8 cellular contexts compared by ENCODE assay signal in the genomic region with DNA sequence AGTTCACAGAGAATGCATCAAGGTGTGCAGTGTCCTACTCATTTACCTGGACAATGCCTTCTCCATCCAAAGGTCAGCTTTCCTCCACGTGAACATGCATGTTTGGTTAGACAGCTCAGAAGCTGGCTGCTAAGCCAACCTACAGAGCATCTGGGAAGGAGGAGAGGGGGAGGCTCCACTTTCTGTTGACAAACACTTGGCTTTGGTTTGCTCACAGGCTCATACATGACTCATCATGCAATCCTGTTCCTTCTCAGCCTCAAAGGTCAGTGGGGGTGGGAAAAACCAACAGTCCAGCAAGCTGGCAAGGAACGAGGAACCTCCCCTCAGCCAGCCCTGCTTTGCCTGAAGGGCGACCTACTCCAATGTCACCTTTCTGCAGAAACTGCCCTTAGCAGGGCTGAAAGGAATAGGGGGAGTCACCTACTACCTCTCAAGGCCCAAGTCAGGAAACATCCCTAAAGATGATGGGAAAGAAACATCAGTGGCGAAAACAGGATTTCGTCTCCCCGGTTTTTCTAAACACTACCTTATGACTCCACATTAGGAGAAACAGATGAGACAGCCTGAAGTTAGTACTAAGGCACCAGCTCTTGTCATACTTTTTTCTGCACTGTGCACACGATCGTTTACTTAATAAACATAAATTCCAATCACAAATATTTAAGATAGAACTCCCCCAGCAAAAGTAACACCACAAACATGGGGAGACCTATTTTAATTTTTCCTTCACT. TPM values are rescaled to one million over a fixed set of nuclear protein-coding genes. Genes with fewer than 3 reads are reported as not detected.
DNase-seq lines count a peak whose midpoint lies in the region; TF ChIP-seq lines count a peak whose summit lies in the region.

No MANE protein-coding gene starts in this region.

- CTCF ChIA-PET in Calu3 (lab: Charles Lee) (interaction anchor here (0.6 kb wide), 1 partner anchor 173 kb away, joined by 4 read pairs; no protein-coding TSS in a partner anchor), HEK293T (lab: Yijun Ruan, JAX) (no interaction called here)

- H3K27me3 Mint-ChIP-seq in Calu3 (ENCODE audit: unreplicated experiment) (no peaks in the 10 kb centered on the region), nephron (ENCODE audit: low read depth) (no peaks in the 10 kb centered on the region)

- no peak overlapping the region for H3K4me3 ChIP-seq in coronary artery

- intact Hi-C loops in Calu3 (cut with micrococcal nuclease; ENCODE audit: unreplicated experiment), result no loop called here

- H3K4me3 Mint-ChIP-seq in Calu3 (ENCODE audit: low read depth, unreplicated experiment) (no peak overlapping the region), nephron (no peak overlapping the region)

- BruUV-seq in Calu3 (replicated peaks; lab: Mats Ljungman, UMichigan), result no TSS peak

- H3K27ac ChIP-seq in coronary artery, result no peak overlapping the region

- H3K27ac Mint-ChIP-seq in Calu3 (ENCODE audit: unreplicated experiment) (no peak overlapping the region), nephron (peak overlapping the region; percentile 43 to 82 (median 50))

- TF ChIP-seq CTCF in Calu3 (IDR thresholded peaks at IDR 0.05; ENCODE audit: unreplicated experiment) (no peak), coronary artery (IDR thresholded peaks at IDR 0.05) (no peak), nephron (IDR thresholded peaks at IDR 0.05; ENCODE audit: unreplicated experiment in 3 of 3) (no peak)

- H3K36me3 Mint-ChIP-seq in Calu3 (ENCODE audit: insufficient read depth, unreplicated experiment) (peaks cover 5% of the 10 kb centered on the region), nephron (ENCODE audit: low read depth) (peaks cover 25% of the 10 kb centered on the region)

- DNase-seq in Calu3, result peak; percentile 77
- peak; percentile 56 for DNase-seq in NCI-H2227 (lab: John Stamatoyannopoulos, UW; ENCODE audit: unreplicated experiment)
- peak; percentile 77 for DNase-seq in coronary artery (ENCODE audit: low spot score)
- DNase-seq in UCSD-AML1 (lab: John Stamatoyannopoulos, UW; ENCODE audit: unreplicated experiment), result no peak
- no peak for DNase-seq in medulla oblongata (ENCODE audit: extremely low spot score)
- no peak for DNase-seq in NCI-H1694 (lab: John Stamatoyannopoulos, UW)
- no peak for DNase-seq in HEK293T (ENCODE audit: extremely low spot score)

- POLR2A ChIA-PET in HEK293T (lab: Yijun Ruan, JAX), result no interaction called here

- H3K9me3 Mint-ChIP-seq in Calu3 (ENCODE audit: low read depth, unreplicated experiment), result no peaks in the 10 kb centered on the region
- no peaks in the 10 kb centered on the region for H3K9me3 Mint-ChIP-seq in nephron

- H3K4me1 Mint-ChIP-seq in Calu3 (ENCODE audit: low read depth, unreplicated experiment), result peaks cover 17% of the 10 kb centered on the region
- peaks cover 59% of the 10 kb centered on the region for H3K4me1 Mint-ChIP-seq in nephron

TF ChIP-seq in HEK293T, 16 proteins besides CTCF, POLR2A, EP300 and RAD21:
- TF ChIP-seq, protein P1, sequence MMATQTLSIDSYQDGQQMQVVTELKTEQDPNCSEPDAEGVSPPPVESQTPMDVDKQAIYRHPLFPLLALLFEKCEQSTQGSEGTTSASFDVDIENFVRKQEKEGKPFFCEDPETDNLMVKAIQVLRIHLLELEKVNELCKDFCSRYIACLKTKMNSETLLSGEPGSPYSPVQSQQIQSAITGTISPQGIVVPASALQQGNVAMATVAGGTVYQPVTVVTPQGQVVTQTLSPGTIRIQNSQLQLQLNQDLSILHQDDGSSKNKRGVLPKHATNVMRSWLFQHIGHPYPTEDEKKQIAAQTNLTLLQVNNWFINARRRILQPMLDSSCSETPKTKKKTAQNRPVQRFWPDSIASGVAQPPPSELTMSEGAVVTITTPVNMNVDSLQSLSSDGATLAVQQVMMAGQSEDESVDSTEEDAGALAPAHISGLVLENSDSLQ (IDR thresholded peaks at IDR 0.05), result no peak
- TF ChIP-seq L3MBTL2 (conservative IDR thresholded peaks at IDR 0.05) (no peak), NFRKB (IDR thresholded peaks at IDR 0.05) (no peak), FOXA1 (IDR thresholded peaks at IDR 0.05) (no peak), CTBP1 (IDR thresholded peaks at IDR 0.05; ENCODE audit: borderline replicate concordance) (no peak), FOXK2 (IDR thresholded peaks at IDR 0.05) (no peak), ARNT (IDR thresholded peaks at IDR 0.05) (no peak), TARDBP (IDR thresholded peaks at IDR 0.05) (no peak), BHLHE40 (IDR thresholded peaks at IDR 0.05; ENCODE audit: borderline replicate concordance) (no peak), HDGF (IDR thresholded peaks at IDR 0.05; ENCODE audit: borderline replicate concordance) (no peak), SP1 (IDR thresholded peaks at IDR 0.05) (no peak), ZNF384 (IDR thresholded peaks at IDR 0.05) (no peak), FOXM1 (IDR thresholded peaks at IDR 0.05; ENCODE audit: borderline replicate concordance) (no peak), LEF1 (IDR thresholded peaks at IDR 0.05; ENCODE audit: borderline replicate concordance) (no peak), SUZ12 (IDR thresholded peaks at IDR 0.05) (no peak), ELF4 (IDR thresholded peaks at IDR 0.05) (no peak)

RNA-seq across cellular contexts. Expression of a gene that starts 37.9 kb away (rescaled TPM):
- 15.4 and 18.2 TPM in 2 replicates for total RNA-seq in Calu3 (2022)

Comparison
In these comparisons a context has a peak if more than half of its experiments do, and no peak if none do; other contexts are left out.
1. DNase-seq: peak in Calu3 (single experiment), NCI-H2227 (single experiment) and coronary artery (single experiment); none in UCSD-AML1 (single experiment), medulla oblongata (single experiment), NCI-H1694 (single experiment) and HEK293T (single experiment).